Comparison of ENCODE assay signal across 25 cellular contexts in genomic region chr1:119912963-119913362, GRCh38. TPM values are rescaled to one million over a fixed set of nuclear protein-coding genes. Genes with fewer than 3 reads are reported as not detected.
"Had no signal": no experiment of that assay in that cellular context is flagged by ENCODE, and none has a peak within 500 bp of the region (broad histone marks: within the 10 kb centered on the region; RNA-seq: fewer than 3 reads in every experiment).

No MANE protein-coding gene starts in this region.

- H3K27me3 ChIP-seq: MG63, SJSA1 had no signal

- FAIRE-seq: RCC 7860 had no signal

- H3K4me1 ChIP-seq: SJSA1 had no signal

- H3K9me3 ChIP-seq: MG63, SJSA1 had no signal

- H3K27ac ChIP-seq: SJSA1, SK-N-MC had no signal

- DNase-seq: KBM-7, MG63, NCI-H1092, NCI-H1105 treated with DMSO at 0.1 percent for 48 hours, NCI-H1417 treated with DMSO at 0.1 percent for 48 hours, NCI-H146, NCI-H1694 treated with DMSO at 0.1 percent for 48 hours, NCI-H1930, NCI-H2081, NCI-H2107, NCI-H2227 treated with DMSO at 0.1 percent for 48 hours, NCI-H446, NCI-H510A, NCI-H524 treated with DMSO at 0.1 percent for 48 hours, NCI-H69, NCI-H774, Right ventricle myocardium superior, RPMI8226, SIG-M5, SW 1271 had no signal

- H3K4me3 ChIP-seq: MG63, SJSA1, SK-N-MC had no signal

RNA-seq across cellular contexts. Expression of gene ADAM30, which starts 16.6 kb away (rescaled TPM):
- total RNA-seq: HT-29, LHCN-M2, Right ventricle myocardium superior, SJSA1 had no signal
